1 cellular context compared by ENCODE assay signal in the genomic region with DNA sequence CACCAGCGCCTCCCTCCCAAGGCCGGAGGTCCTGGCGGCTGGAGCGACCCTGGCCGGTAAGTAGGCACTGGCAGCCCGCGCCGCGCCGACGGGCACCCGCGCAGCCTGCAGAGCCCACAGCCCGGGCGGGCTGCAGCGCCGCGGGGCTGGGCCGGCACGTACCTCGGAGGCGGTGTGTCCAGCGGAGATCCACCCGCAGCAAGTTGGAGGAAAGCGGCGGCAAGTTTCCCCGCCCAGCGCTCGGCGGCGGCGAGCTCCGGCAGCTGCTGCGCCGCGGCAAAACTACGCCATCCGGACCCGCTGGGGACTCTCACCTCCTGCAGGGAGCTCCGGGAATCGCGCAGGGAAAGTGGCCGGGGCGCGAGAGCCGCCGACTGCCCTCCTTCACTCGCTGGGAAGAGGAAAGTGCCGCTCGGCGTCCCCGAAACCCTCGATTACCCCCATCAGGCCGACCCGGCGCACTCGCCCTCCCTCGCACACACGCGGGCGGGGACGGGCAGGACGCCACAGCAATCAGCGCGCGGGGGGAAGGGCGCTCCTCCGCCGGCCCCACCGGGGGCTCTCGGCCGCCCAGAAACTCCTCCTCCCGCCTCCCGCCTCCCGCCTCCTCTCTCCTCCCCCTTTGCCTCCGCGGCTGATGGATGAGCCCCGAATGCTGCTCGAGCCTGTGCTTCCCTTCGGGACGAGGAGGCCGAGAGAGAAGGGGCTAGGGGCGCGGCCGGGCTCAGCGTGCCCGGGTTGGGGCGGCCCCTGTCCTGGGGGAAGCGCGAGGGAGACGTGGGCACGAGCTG.
A peak's percentile ranks its signal among the peaks of the same experiment; 100 is the strongest.
TF ChIP-seq lines count a peak whose summit lies in the region.

TGFBR3 (minus strand) TSS at position 436 of the 791 bp plus-strand sequence. CDS start 24,620 bp downstream, outside the sequence.

TF ChIP-seq in K562, 482 proteins besides CTCF, POLR2A, EP300 and RAD21 (continued from another document and continues in another):
- TF ChIP-seq RNF219 (CRISPR knock-in tag; IDR thresholded peaks at IDR 0.05), result no peak
- TF ChIP-seq E2F8 (IDR thresholded peaks at IDR 0.05; ENCODE audit: low read depth, partially characterized antibody), result no peak
- TF ChIP-seq MTF1 (CRISPR knock-in tag; IDR thresholded peaks at IDR 0.05; ENCODE audit: borderline replicate concordance), result no peak
- no peak for TF ChIP-seq ZNF695 (CRISPR knock-in tag; IDR thresholded peaks at IDR 0.05)
- no peak for TF ChIP-seq STAT5B (CRISPR knock-in tag; IDR thresholded peaks at IDR 0.05)
- TF ChIP-seq MBD1 (CRISPR knock-in tag; IDR thresholded peaks at IDR 0.05), result no peak
- no peak for TF ChIP-seq WHSC1 (IDR thresholded peaks at IDR 0.05; ENCODE audit: low read length)
- no peak for TF ChIP-seq ZSCAN29 (IDR thresholded peaks at IDR 0.05)
- 0 out of 2 replicates have a peak, but pooled peaks have one; percentile 27 for TF ChIP-seq ZFX (CRISPR knock-in tag; IDR thresholded peaks at IDR 0.05)
- TF ChIP-seq HCFC1 (IDR thresholded peaks at IDR 0.05; ENCODE audit: low read depth, low read length), result no peak
- TF ChIP-seq SNRNP70 (optimal IDR thresholded peaks at IDR 0.05; ENCODE audit: low read depth, low read length), result no peak
- TF ChIP-seq SIN3A (IDR thresholded peaks at IDR 0.05; ENCODE audit: borderline replicate concordance in 2 of 2, control insufficient read depth in 1 of 2, low read depth in 2 of 2, low read length in 2 of 2), result 0 out of 4 replicates have a peak, but pooled peaks of 1 of the 2 experiments have one; percentile 37
- no peak for TF ChIP-seq MEF2D (tag; conservative IDR thresholded peaks at IDR 0.05; ENCODE audit: low read depth)
- TF ChIP-seq CLOCK (CRISPR knock-in tag; IDR thresholded peaks at IDR 0.05; ENCODE audit: borderline replicate concordance), result no peak
- no peak for TF ChIP-seq C11orf30 (IDR thresholded peaks at IDR 0.05; ENCODE audit: low read depth)
- no peak for TF ChIP-seq CAMTA2 (CRISPR knock-in tag; conservative IDR thresholded peaks at IDR 0.05)
- no peak for TF ChIP-seq PHTF2 (CRISPR knock-in tag; IDR thresholded peaks at IDR 0.05)
- peak; percentile 98 for TF ChIP-seq UBTF (IDR thresholded peaks at IDR 0.05; ENCODE audit: borderline replicate concordance in 1 of 2, low read depth in 2 of 2, low read length in 2 of 2)
- TF ChIP-seq DDX20 (tag; IDR thresholded peaks at IDR 0.05; ENCODE audit: low read depth), result no peak
- TF ChIP-seq ZNF384 (IDR thresholded peaks at IDR 0.05; ENCODE audit: low read depth, low read length), result no peak
- TF ChIP-seq BRD9 (IDR thresholded peaks at IDR 0.05; ENCODE audit: low read depth, partially characterized antibody), result peak; percentile 36
- TF ChIP-seq ZNF224 (CRISPR knock-in tag; IDR thresholded peaks at IDR 0.05), result no peak
- TF ChIP-seq PML (IDR thresholded peaks at IDR 0.05; ENCODE audit: low read length), result no peak
- no peak for TF ChIP-seq ZC3H4 (CRISPR knock-in tag; IDR thresholded peaks at IDR 0.05; ENCODE audit: borderline replicate concordance)
- TF ChIP-seq, protein P1, sequence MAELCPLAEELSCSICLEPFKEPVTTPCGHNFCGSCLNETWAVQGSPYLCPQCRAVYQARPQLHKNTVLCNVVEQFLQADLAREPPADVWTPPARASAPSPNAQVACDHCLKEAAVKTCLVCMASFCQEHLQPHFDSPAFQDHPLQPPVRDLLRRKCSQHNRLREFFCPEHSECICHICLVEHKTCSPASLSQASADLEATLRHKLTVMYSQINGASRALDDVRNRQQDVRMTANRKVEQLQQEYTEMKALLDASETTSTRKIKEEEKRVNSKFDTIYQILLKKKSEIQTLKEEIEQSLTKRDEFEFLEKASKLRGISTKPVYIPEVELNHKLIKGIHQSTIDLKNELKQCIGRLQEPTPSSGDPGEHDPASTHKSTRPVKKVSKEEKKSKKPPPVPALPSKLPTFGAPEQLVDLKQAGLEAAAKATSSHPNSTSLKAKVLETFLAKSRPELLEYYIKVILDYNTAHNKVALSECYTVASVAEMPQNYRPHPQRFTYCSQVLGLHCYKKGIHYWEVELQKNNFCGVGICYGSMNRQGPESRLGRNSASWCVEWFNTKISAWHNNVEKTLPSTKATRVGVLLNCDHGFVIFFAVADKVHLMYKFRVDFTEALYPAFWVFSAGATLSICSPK (IDR thresholded peaks at IDR 0.05; ENCODE audit: borderline replicate concordance), result no peak
- no peak for TF ChIP-seq BHLHE40 (IDR thresholded peaks at IDR 0.05; ENCODE audit: low read length)
- TF ChIP-seq ESRRB (CRISPR knock-in tag; IDR thresholded peaks at IDR 0.05; ENCODE audit: borderline replicate concordance), result no peak
- no peak for TF ChIP-seq MCM3 (IDR thresholded peaks at IDR 0.05)
- peak; percentile 48; the same call in 1 of the 2 replicates for TF ChIP-seq MTA1 (IDR thresholded peaks at IDR 0.05; ENCODE audit: borderline replicate concordance)
- TF ChIP-seq PHF20 (IDR thresholded peaks at IDR 0.05; ENCODE audit: partially characterized antibody), result peak; percentile 52
- no peak for TF ChIP-seq POLR2AphosphoS2 (IDR thresholded peaks at IDR 0.05; ENCODE audit: low read length)
- TF ChIP-seq NBN (IDR thresholded peaks at IDR 0.05; ENCODE audit: low read depth), result peak; percentile 49; the same call in 1 of the 2 replicates
- no peak for TF ChIP-seq HDAC3 (IDR thresholded peaks at IDR 0.05; ENCODE audit: borderline replicate concordance, partially characterized antibody)
- peak; percentile 76 for TF ChIP-seq TBP (optimal IDR thresholded peaks at IDR 0.05; ENCODE audit: low read depth, low read length)
- TF ChIP-seq, protein P2, sequence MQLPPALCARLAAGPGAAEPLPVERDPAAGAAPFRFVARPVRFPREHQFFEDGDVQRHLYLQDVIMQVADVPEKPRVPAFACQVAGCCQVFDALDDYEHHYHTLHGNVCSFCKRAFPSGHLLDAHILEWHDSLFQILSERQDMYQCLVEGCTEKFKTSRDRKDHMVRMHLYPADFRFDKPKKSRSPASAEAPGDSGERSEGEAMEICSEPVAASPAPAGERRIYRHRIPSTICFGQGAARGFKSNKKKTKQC (CRISPR knock-in tag; IDR thresholded peaks at IDR 0.05), result no peak
- no peak for TF ChIP-seq RBM34 (IDR thresholded peaks at IDR 0.05; ENCODE audit: borderline replicate concordance, insufficient read depth, low read length)
- no peak for TF ChIP-seq ZFP91 (CRISPR knock-in tag; IDR thresholded peaks at IDR 0.05)
- TF ChIP-seq PTTG1 (tag; IDR thresholded peaks at IDR 0.05; ENCODE audit: low read depth), result no peak
- no peak for TF ChIP-seq POLR2H (tag; IDR thresholded peaks at IDR 0.05; ENCODE audit: low read depth)
- no peak for TF ChIP-seq RFX1 (IDR thresholded peaks at IDR 0.05)
- 0 out of 2 replicates have a peak, but pooled peaks have one; percentile 20 for TF ChIP-seq TOE1 (IDR thresholded peaks at IDR 0.05; ENCODE audit: borderline replicate concordance)
- TF ChIP-seq TOE1 (CRISPR knock-in tag; IDR thresholded peaks at IDR 0.05; ENCODE audit: borderline replicate concordance, low read depth), result no peak
- TF ChIP-seq ZNF561 (CRISPR knock-in tag; conservative IDR thresholded peaks at IDR 0.05), result no peak
- TF ChIP-seq, protein P3, sequence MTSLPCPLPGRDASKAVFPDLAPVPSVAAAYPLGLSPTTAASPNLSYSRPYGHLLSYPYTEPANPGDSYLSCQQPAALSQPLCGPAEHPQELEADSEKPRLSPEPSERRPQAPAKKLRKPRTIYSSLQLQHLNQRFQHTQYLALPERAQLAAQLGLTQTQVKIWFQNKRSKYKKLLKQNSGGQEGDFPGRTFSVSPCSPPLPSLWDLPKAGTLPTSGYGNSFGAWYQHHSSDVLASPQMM (CRISPR knock-in tag; IDR thresholded peaks at IDR 0.05), result no peak
